In genomic region chr9:130186839-130187522, GRCh38 we compare ENCODE assay signal across 8 cellular contexts. TPM values are rescaled to one million over a fixed set of nuclear protein-coding genes. Genes with fewer than 3 reads are reported as not detected.
DNase-seq lines count a peak whose midpoint lies in the region.

No MANE protein-coding gene starts in this region.

- WGBS in urinary bladder: 53% methylated on average over 25 of the region's 25 CpGs

- H3K4me3 ChIP-seq in ACC112 (ENCODE audit: low read depth, low read length): peak overlapping the region; percentile 61
- peak overlapping the region; percentile 6 for H3K4me3 ChIP-seq in urinary bladder (ENCODE audit: low read depth, low read length)

- peaks cover 59% of the 10 kb centered on the region for H3K4me1 ChIP-seq in ACC112 (ENCODE audit: control insufficient read depth, insufficient read depth, low read length, unreplicated experiment)
- no peaks in the 10 kb centered on the region for H3K4me1 ChIP-seq in urinary bladder (ENCODE audit: insufficient read depth)

- no peaks in the 10 kb centered on the region for H3K36me3 ChIP-seq in ACC112 (ENCODE audit: insufficient read depth, low read length)
- no peaks in the 10 kb centered on the region for H3K36me3 ChIP-seq in urinary bladder (ENCODE audit: insufficient read depth)

- peaks cover 89% of the 10 kb centered on the region for H3K79me2 ChIP-seq in ACC112 (ENCODE audit: control insufficient read depth, insufficient read depth, low read length, unreplicated experiment)

- no peak overlapping the region for H3K27ac ChIP-seq in ACC112 (ENCODE audit: low read depth, low read length)
- peak overlapping the region; percentile 90 for H3K27ac ChIP-seq in angular gyrus (ENCODE audit: low read depth, low read length)
- H3K27ac ChIP-seq in urinary bladder (ENCODE audit: low read depth): peak overlapping the region; percentile 76

- H2AFZ ChIP-seq in ACC112 (ENCODE audit: low read length, unreplicated experiment): no peak overlapping the region

- no peaks in the 10 kb centered on the region for H3K27me3 ChIP-seq in ACC112 (ENCODE audit: insufficient read depth, low read length)

- DNase-seq in HS-5 (ENCODE audit: low read depth) (peak; percentile 22), iPS-NIHi7 (ENCODE audit: extremely low spot score) (peak; percentile 90), T-helper 2 cell (no peak), GM19240 (ENCODE audit: insufficient read length, low spot score) (no peak), hippocampal formation (lab: John Stamatoyannopoulos, UW) (no peak)

RNA-seq across cellular contexts. Expression of gene NCS1, which starts 14.8 kb away (rescaled TPM):
- 32.5 TPM for total RNA-seq in urinary bladder
- 83.9 TPM for polyA plus RNA-seq in urinary bladder

Comparison
In these comparisons a context has a peak if more than half of its experiments do, and no peak if none do; other contexts are left out.
1. DNase-seq: peak in HS-5 (single experiment) and iPS-NIHi7 (single experiment); none in T-helper 2 cell (0 of 5), GM19240 (single experiment) and hippocampal formation (0 of 2).